ENCODE assay signal across 28 cellular contexts in genomic region chr19:14769201-14769600, GRCh38. TPM values are rescaled to one million over a fixed set of nuclear protein-coding genes. Genes with fewer than 3 reads are reported as not detected.
"Had no signal": no experiment of that assay in that cellular context is flagged by ENCODE, and none has a peak within 500 bp of the region (broad histone marks: within the 10 kb centered on the region; RNA-seq: fewer than 3 reads in every experiment).

No MANE protein-coding gene starts in this region.

- H3K4me3 ChIP-seq: dorsolateral prefrontal cortex, gastrocnemius medialis, left lung, neural progenitor cell, ovary, right lobe of liver, testis, tibial artery, upper lobe of left lung had no signal

- H3K4me1 ChIP-seq: gastrocnemius medialis, neural progenitor cell, right lobe of liver, testis, tibial artery, upper lobe of left lung had no signal

- H3K36me3 ChIP-seq: gastrocnemius medialis, neural progenitor cell, ovary, right lobe of liver had no signal

- H3K9me3 ChIP-seq: gastrocnemius medialis, left lung, ovary, right lobe of liver, testis, tibial artery, upper lobe of left lung had no signal

- H3K4me2 ChIP-seq: neural progenitor cell had no signal

- FAIRE-seq: colon, small intestine, urothelium cell line had no signal

- H3K27me3 ChIP-seq: gastrocnemius medialis, neural progenitor cell, ovary, right lobe of liver, testis, upper lobe of left lung had no signal

- H3K27ac ChIP-seq: dorsolateral prefrontal cortex, epithelial cell of prostate, gastrocnemius medialis, left lung, neural progenitor cell, ovary, right lobe of liver, testis, tibial artery, upper lobe of left lung had no signal

- H2AFZ ChIP-seq: neural progenitor cell had no signal

- DNase-seq: dorsolateral prefrontal cortex; effector CD4-positive, alpha-beta T cell; foreskin fibroblast; gastrocnemius medialis; left cardiac atrium; left lung; mesenchymal stem cell; midbrain; naive thymus-derived CD4-positive, alpha-beta T cell; nucleus accumbens; ovary; posterior cingulate gyrus; retina; small intestine; stimulated activated CD4-positive, alpha-beta T cell treated with anti-CD3 and anti-CD28 coated beads, Interleukin-12 subunit alpha, Interleukin-12 subunit beta, amount 100 ng/mL, for 4 hours; stimulated activated CD4-positive, alpha-beta T cell treated with anti-CD3 and anti-CD28 coated beads, Interleukin-1b, Interleukin-23, amount 100 ng/mL, for 48 hours; stimulated activated CD4-positive, alpha-beta T cell treated with anti-CD3 and anti-CD28 coated beads, Interleukin-4, amount 100 ng/mL, for 1 hour; stimulated activated naive CD8-positive, alpha-beta T cell treated with anti-CD3 and anti-CD28 coated beads, Interleukin-15, Interleukin-2, amounts not matched to agents 100 U/mL and 50 U/mL, for 24 hours; substantia nigra; testis; tibial artery; upper lobe of left lung had no signal

- H3K9ac ChIP-seq: neural progenitor cell had no signal

RNA-seq across cellular contexts. Expression of gene ADGRE2, which starts 9.2 kb away (rescaled TPM):
- total RNA-seq: pulmonary artery endothelial cell had no signal
